Comparison of ENCODE assay signal across 15 cellular contexts in genomic region chr9:114417511-114417910, GRCh38. TPM values are rescaled to one million over a fixed set of nuclear protein-coding genes. Genes with fewer than 3 reads are reported as not detected.
DNase-seq lines count a peak whose midpoint lies in the region; ATAC-seq and TF ChIP-seq lines count a peak whose summit lies in the region.
"Had no signal": no experiment of that assay in that cellular context is flagged by ENCODE, and none has a peak within 500 bp of the region (broad histone marks: within the 10 kb centered on the region; RNA-seq: fewer than 3 reads in every experiment).

No MANE protein-coding gene starts in this region.

- no peak overlapping the region for H3K4me2 ChIP-seq in mammary epithelial cell (ENCODE audit: insufficient read depth, low read depth, low read length)
- H3K4me2 ChIP-seq: PC-9 had no signal

- H3K27me3 ChIP-seq in mammary epithelial cell (ENCODE audit: insufficient read depth, low read length) = no peaks in the 10 kb centered on the region
- H3K27me3 ChIP-seq in breast epithelium = no peaks in the 10 kb centered on the region
- H3K27me3 ChIP-seq: upper lobe of right lung had no signal

- H3K4me1 Mint-ChIP-seq in type B pancreatic cell (ENCODE audit: unreplicated experiment) = peaks cover 31% of the 10 kb centered on the region

- TF ChIP-seq CTCF in mammary epithelial cell (conservative IDR thresholded peaks at IDR 0.05 in 1 of 2, IDR thresholded peaks at IDR 0.05 in 1 of 2; ENCODE audit: extremely low read depth in 1 of 2, insufficient read depth in 1 of 2, low read depth in 1 of 2, low read length in 2 of 2) (no peak), breast epithelium (IDR thresholded peaks at IDR 0.05) (no peak), epithelial cell of esophagus (IDR thresholded peaks at IDR 0.05; ENCODE audit: insufficient read depth, low read depth, low read length, missing control alignments) (no peak), type B pancreatic cell (conservative IDR thresholded peaks at IDR 0.05) (no peak)

- peak; percentile 26 for DNase-seq in mammary epithelial cell
- no peak for DNase-seq in breast epithelium (ENCODE audit: low spot score in 2 of 2)
- DNase-seq in RPMI7951 (ENCODE audit: low read depth) = peak; percentile 39
- DNase-seq in epithelial cell of esophagus (ENCODE audit: low read depth) = peak; percentile 48
- no peak for DNase-seq in type B pancreatic cell (ENCODE audit: extremely low spot score, unreplicated experiment)
- no peak for DNase-seq in left lobe of liver (ENCODE audit: low spot score)
- DNase-seq: activated CD4-positive, alpha-beta T cell treated with anti-CD3 and anti-CD28 coated beads for 48 hours; NCI-H2227 treated with DMSO at 0.1 percent for 48 hours; occipital lobe; PC-9; T-helper 1 cell had no signal

- CTCF ChIA-PET in mammary epithelial cell (lab: Charles Lee; ENCODE audit: low non-redundant PET) = interaction anchor here (0.5 to 1.2 kb wide), 4 partner anchors 12 to 760 kb away, joined by 3 to 12 read pairs (median 5); no protein-coding TSS in a partner anchor

- ATAC-seq in HG03139 (IDR thresholded peaks at IDR 0.05; ENCODE audit: unreplicated experiment) (no peak), HG02623 (IDR thresholded peaks at IDR 0.05; ENCODE audit: unreplicated experiment) (no peak), left lobe of liver (no peak)
- ATAC-seq: upper lobe of right lung had no signal

- H3K27ac Mint-ChIP-seq in type B pancreatic cell = peak overlapping the region; percentile 48

- intact Hi-C loops in mammary epithelial cell (cut with micrococcal nuclease) = loop anchor here (1.0 kb wide), 2 partner anchors 12 to 78 kb away; no protein-coding TSS in a partner anchor
- intact Hi-C loops in breast epithelium (cut with DNase I; ENCODE audit: low total_unique reads) = no loop called here

- no peak overlapping the region for H3K4me3 Mint-ChIP-seq in type B pancreatic cell
- H3K4me3 Mint-ChIP-seq: memory B cell had no signal

- peaks cover 7% of the 10 kb centered on the region for H3K36me3 Mint-ChIP-seq in type B pancreatic cell

- WGBS in mammary epithelial cell (ENCODE audit: low coverage, missing lambda C conversion rate) = 60% methylated on average over 3 of the region's 3 CpGs

- H3K4me3 ChIP-seq in mammary epithelial cell (replicated peaks in 1 of 3; ENCODE audit: insufficient read depth in 1 of 3, low read depth in 2 of 3, low read length in 3 of 3) = no peak overlapping the region
- no peak overlapping the region for H3K4me3 ChIP-seq in breast epithelium
- H3K4me3 ChIP-seq in epithelial cell of esophagus (ENCODE audit: low read length) = no peak overlapping the region
- H3K4me3 ChIP-seq: PC-9, upper lobe of right lung had no signal

- H3K9ac ChIP-seq in mammary epithelial cell (ENCODE audit: insufficient read depth, low read length) = no peak overlapping the region

- no peaks in the 10 kb centered on the region for H3K9me3 ChIP-seq in mammary epithelial cell (replicated peaks; ENCODE audit: insufficient read depth, low read length)
- no peaks in the 10 kb centered on the region for H3K9me3 ChIP-seq in breast epithelium
- H3K9me3 ChIP-seq: upper lobe of right lung had no signal

- no peaks in the 10 kb centered on the region for H3K36me3 ChIP-seq in mammary epithelial cell (ENCODE audit: insufficient read depth, low read length)
- no peaks in the 10 kb centered on the region for H3K36me3 ChIP-seq in breast epithelium
- H3K36me3 ChIP-seq: upper lobe of right lung had no signal

- H3K4me1 ChIP-seq in mammary epithelial cell (ENCODE audit: insufficient read depth, low read length) (no peaks in the 10 kb centered on the region), breast epithelium (no peaks in the 10 kb centered on the region)
- H3K4me1 ChIP-seq: upper lobe of right lung had no signal

- TF ChIP-seq POLR2A in breast epithelium (IDR thresholded peaks at IDR 0.05) = no peak

- no TSS peak for BruUV-seq in mammary epithelial cell (replicated peaks; lab: Mats Ljungman, UMichigan)

- H4K20me1 ChIP-seq in mammary epithelial cell (ENCODE audit: insufficient read depth, low read length) = no peaks in the 10 kb centered on the region

- H3K9me3 Mint-ChIP-seq in type B pancreatic cell = no peaks in the 10 kb centered on the region

- no peaks in the 10 kb centered on the region for H3K79me2 ChIP-seq in mammary epithelial cell (ENCODE audit: insufficient read depth, low read length)

- H2AFZ ChIP-seq in mammary epithelial cell (ENCODE audit: low read depth, low read length) = no peak overlapping the region
- H2AFZ ChIP-seq: PC-9 had no signal

- H3K27ac ChIP-seq in mammary epithelial cell (ENCODE audit: insufficient read depth, low read depth, low read length) = no peak overlapping the region
- peak overlapping the region in 1 of 2 donors; percentile 43 for H3K27ac ChIP-seq in breast epithelium
- H3K27ac ChIP-seq: PC-9, upper lobe of right lung had no signal

- dilution Hi-C loops in mammary epithelial cell (cut with HindIII; ENCODE audit: low sequenced_read_pairs) = no loop called here

- no peaks in the 10 kb centered on the region for H3K27me3 Mint-ChIP-seq in type B pancreatic cell
- H3K27me3 Mint-ChIP-seq: memory B cell had no signal

- in situ Hi-C loops in mammary epithelial cell (cut with MboI; ENCODE audit: low sequenced_read_pairs in 2 of 2) = no loop called here

RNA-seq across cellular contexts. Expression of gene AKNA, which starts 29.7 kb away (rescaled TPM):
- 1 to 10 TPM; 4.5 to 8.1 TPM for total RNA-seq in mammary epithelial cell
- polyA plus RNA-seq in mammary epithelial cell = 2.8 TPM
- polyA minus RNA-seq in mammary epithelial cell = 6.4 TPM
- total RNA-seq in breast epithelium = 10 to 100 TPM; 20.1 to 52.0 (median 35.7) TPM
- total RNA-seq in RPMI7951 (2014; rRNA removed; shearing (Covaris generic)) = 2.9 and 4.2 TPM in 2 replicates
- 11.5 and 14.0 TPM in 2 replicates for total RNA-seq in type B pancreatic cell (ENCODE audit: low replicate concordance)
- total RNA-seq in left lobe of liver = 7.3 TPM

Comparison
In these comparisons a context has a peak if more than half of its experiments do, and no peak if none do; other contexts are left out.
1. DNase-seq: peak in mammary epithelial cell (single experiment), RPMI7951 (single experiment) and epithelial cell of esophagus (single experiment); none in breast epithelium (0 of 2), type B pancreatic cell (single experiment) and left lobe of liver (single experiment).